ENCODE assay signal across 22 cellular contexts in the genomic region with DNA sequence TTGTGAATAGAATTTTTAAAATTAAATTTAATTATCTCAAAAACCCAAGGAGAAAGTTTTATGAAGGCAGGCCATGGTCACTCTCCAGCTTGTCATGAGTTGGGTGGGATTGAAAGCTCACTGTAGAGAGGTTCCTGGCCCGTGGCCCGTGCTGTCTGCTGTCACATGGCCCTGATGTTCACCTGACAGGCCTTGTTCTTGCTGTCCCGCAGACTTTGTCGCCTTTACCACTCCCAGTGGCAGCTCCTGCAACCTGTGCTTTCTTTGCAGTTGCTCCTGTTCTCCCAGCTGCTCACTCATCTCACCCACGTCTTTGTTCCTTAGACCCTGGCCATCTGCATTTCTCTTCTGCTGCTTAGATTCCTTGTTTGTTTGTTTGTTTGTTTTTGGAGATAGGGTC. TPM values are rescaled to one million over a fixed set of nuclear protein-coding genes. Genes with fewer than 3 reads are reported as not detected.
A peak's percentile ranks its signal among the peaks of the same experiment; 100 is the strongest.
DNase-seq lines count a peak whose midpoint lies in the region; ATAC-seq, FAIRE-seq and TF ChIP-seq lines count a peak whose summit lies in the region.
"Had no signal": no experiment of that assay in that cellular context is flagged by ENCODE, and none has a peak within 500 bp of the region (broad histone marks: within the 10 kb centered on the region; RNA-seq: fewer than 3 reads in every experiment).

No MANE protein-coding gene starts in this region.

- H3K4me2 ChIP-seq in K562 (ENCODE audit: insufficient read depth, low read length): no peak overlapping the region

- H3K4me3 Mint-ChIP-seq in nephron progenitor cell: no peak overlapping the region
- H3K4me3 Mint-ChIP-seq: CD8-positive, alpha-beta memory T cell had no signal

- H3K27me3 ChIP-seq in left ventricle myocardium inferior (ENCODE audit: low read depth): no peaks in the 10 kb centered on the region
- no peaks in the 10 kb centered on the region for H3K27me3 ChIP-seq in K562 (ENCODE audit: control insufficient read depth in 2 of 2, insufficient read depth in 2 of 2, low read length in 2 of 2)
- H3K27me3 ChIP-seq: BE2C had no signal

- peaks cover 3% of the 10 kb centered on the region for H3K9me1 ChIP-seq in K562 (ENCODE audit: control insufficient read depth, insufficient read depth, low read length)

- TF ChIP-seq CTCF in left ventricle myocardium inferior (IDR thresholded peaks at IDR 0.05; ENCODE audit: borderline replicate concordance): no peak
- TF ChIP-seq CTCF in HEK293 (tag by site-specific recombination; IDR thresholded peaks at IDR 0.05): no peak
- no peak for TF ChIP-seq CTCF in K562 (IDR thresholded peaks at IDR 0.05 in 2 of 3, conservative IDR thresholded peaks at IDR 0.05 in 1 of 3; ENCODE audit: insufficient read depth in 2 of 3, low read depth in 1 of 3, low read length in 3 of 3)
- no peak for TF ChIP-seq CTCF in nephron progenitor cell (IDR thresholded peaks at IDR 0.05)

- no peaks in the 10 kb centered on the region for H3K4me1 Mint-ChIP-seq in nephron progenitor cell

- intact Hi-C loops in Right ventricle myocardium superior (cut with DNase I) (no loop called here), left ventricle myocardium inferior (cut with micrococcal nuclease) (loop anchor here (10.0 kb wide), 1 partner anchor 156 kb away; no protein-coding TSS in a partner anchor), K562 (cut with micrococcal nuclease) (loop anchor here (5.0 kb wide), 1 partner anchor 314 kb away; no protein-coding TSS in a partner anchor)

- peak overlapping the region; percentile 2 for H3K27ac Mint-ChIP-seq in nephron progenitor cell
- H3K27ac Mint-ChIP-seq: H9 had no signal

- peaks cover 80% of the 10 kb centered on the region for H3K36me3 Mint-ChIP-seq in nephron progenitor cell (ENCODE audit: low read depth)

- peak; percentile 66 for ATAC-seq in Right ventricle myocardium superior (ENCODE audit: poor library complexity)
- ATAC-seq in K562: no peak
- ATAC-seq in HG02571 (IDR thresholded peaks at IDR 0.05; ENCODE audit: unreplicated experiment): no peak

- no peak overlapping the region for H3K9ac ChIP-seq in K562 (ENCODE audit: insufficient read depth in 1 of 2, low read depth in 2 of 2, low read length in 2 of 2)

- CTCF ChIA-PET in HEK293 (lab: Yijun Ruan, JAX) (interaction anchor here (0.6 to 4.1 kb wide), 10 partner anchors 12 to 320 kb away, joined by 3 to 37 read pairs (median 6); no protein-coding TSS in a partner anchor), K562 (lab: Yijun Ruan, JAX; ENCODE audit: low intra/inter-chr PET ratio) (interaction anchor here (0.7 to 2.5 kb wide), 2 partner anchors 15 to 151 kb away, joined by 3 to 14 read pairs; no protein-coding TSS in a partner anchor)

- in situ Hi-C loops in K562 (cut with MboI): loop anchor here (10.0 to 25.0 kb wide), 2 partner anchors 156 to 1399 kb away; no protein-coding TSS in a partner anchor

- WGBS in K562 (ENCODE audit: insufficient coverage, low coverage, missing lambda C conversion rate): 89% methylated on average over 5 of the region's 5 CpGs

- BruUV-seq in K562 (replicated peaks; lab: Mats Ljungman, UMichigan): no TSS peak

- H3K4me3 ChIP-seq in left ventricle myocardium inferior (no peak overlapping the region), HEK293 (ENCODE audit: low read depth, low read length) (no peak overlapping the region), K562 (no peak overlapping the region)
- H3K4me3 ChIP-seq: GM12878 had no signal

- H3K27ac ChIP-seq in left ventricle myocardium inferior (replicated peaks) (no peak overlapping the region), HEK293 (ENCODE audit: extremely low read depth, low read depth, low read length) (no peak overlapping the region), K562 (ENCODE audit: extremely low read depth, low read depth, low read length) (no peak overlapping the region)
- H3K27ac ChIP-seq: HL-60 had no signal

- no peaks in the 10 kb centered on the region for H3K9me3 Mint-ChIP-seq in nephron progenitor cell
- H3K9me3 Mint-ChIP-seq: CD4-positive, CD25-positive, alpha-beta regulatory T cell; CD8-positive, alpha-beta memory T cell; H9 had no signal

- H3K27me3 Mint-ChIP-seq in nephron progenitor cell (ENCODE audit: low read depth, poor library complexity): peaks cover 2% of the 10 kb centered on the region
- H3K27me3 Mint-ChIP-seq: CD4-positive, CD25-positive, alpha-beta regulatory T cell; CD8-positive, alpha-beta memory T cell had no signal

- peaks cover 5% of the 10 kb centered on the region for H4K20me1 ChIP-seq in K562 (replicated peaks; ENCODE audit: control insufficient read depth, insufficient read depth, low read length)

- POLR2A ChIA-PET in HEK293 (lab: Yijun Ruan, JAX) (interaction anchor here (0.7 to 1.5 kb wide), 3 partner anchors 11 to 313 kb away, joined by 5 to 11 read pairs (median 5); no protein-coding TSS in a partner anchor), K562 (lab: Yijun Ruan, JAX) (interaction anchor here (0.8 to 5.5 kb wide), 7 partner anchors 8 to 25 kb away, joined by 3 to 54 read pairs (median 3); no protein-coding TSS in a partner anchor)

- H3K36me3 ChIP-seq in left ventricle myocardium inferior (peaks cover 83% of the 10 kb centered on the region), HEK293 (ENCODE audit: control insufficient read depth in 2 of 2, insufficient read depth in 1 of 2, low read length in 2 of 2) (peaks cover 17 to 93% of the 10 kb centered on the region in 2 experiments), K562 (ENCODE audit: control insufficient read depth, insufficient read depth, low read length) (peaks cover 92% of the 10 kb centered on the region)

- TF ChIP-seq RAD21 in K562 (CRISPR knock-in tag; conservative IDR thresholded peaks at IDR 0.05 in 1 of 2, IDR thresholded peaks at IDR 0.05 in 1 of 2): no peak

- no peak for TF ChIP-seq EP300 in K562 (IDR thresholded peaks at IDR 0.05; ENCODE audit: low read length)

- peak; percentile 54 for FAIRE-seq in K562 (lab: Jason Lieb, UNC)
- no peak for FAIRE-seq in GM12892 (lab: Jason Lieb, UNC)
- FAIRE-seq: GM12878, GM19239, H1 had no signal

- DNase-seq in Right ventricle myocardium superior (no peak), left ventricle myocardium inferior (no peak), K562 (ENCODE audit: extremely low read depth in 1 of 4, low spot score in 3 of 4) (no peak), nephron progenitor cell (no peak), GM12892 (ENCODE audit: insufficient read length) (no peak), cerebellar cortex (ENCODE audit: low spot score) (no peak)
- DNase-seq: BE2C; CD4-positive, CD25-positive, alpha-beta regulatory T cell; CD8-positive, alpha-beta memory T cell; COR-L47; DMS 273 treated with DMSO at 0.1 percent for 48 hours; DMS53; DND-41; EL; H9; IMR-90 had no signal

- H3K4me1 ChIP-seq in left ventricle myocardium inferior: peaks cover 18% of the 10 kb centered on the region
- H3K4me1 ChIP-seq in HEK293 (ENCODE audit: control insufficient read depth, insufficient read depth, low read length): no peaks in the 10 kb centered on the region
- H3K4me1 ChIP-seq in K562 (replicated peaks in 1 of 2; ENCODE audit: control insufficient read depth in 2 of 2, insufficient read depth in 2 of 2, low read length in 2 of 2): no peaks in the 10 kb centered on the region
- H3K4me1 ChIP-seq: BE2C had no signal

- H3K9me3 ChIP-seq in left ventricle myocardium inferior (replicated peaks) (no peaks in the 10 kb centered on the region), HEK293 (ENCODE audit: control insufficient read depth, insufficient read depth, low read depth, low read length) (no peaks in the 10 kb centered on the region), K562 (replicated peaks; ENCODE audit: control insufficient read depth, insufficient read depth, low read depth, low read length) (no peaks in the 10 kb centered on the region)
- H3K9me3 ChIP-seq: BE2C had no signal

- no peak overlapping the region for H2AFZ ChIP-seq in K562 (ENCODE audit: low read depth, low read length)

- TF ChIP-seq POLR2A in K562 (conservative IDR thresholded peaks at IDR 0.05) (no peak), GM12892 (IDR thresholded peaks at IDR 0.05; ENCODE audit: low read depth, low read length) (no peak)

- peaks cover 17% of the 10 kb centered on the region; the same call in 1 of the 3 replicates for H3K79me2 ChIP-seq in K562 (ENCODE audit: control insufficient read depth, insufficient read depth, low read length)

RNA-seq across cellular contexts. Expression of a gene that starts 35.6 kb away (rescaled TPM):
- total RNA-seq in Right ventricle myocardium superior (45.3 TPM), left ventricle myocardium inferior (49.8 TPM), K562 (2014; rRNA removed) (144 and 154 TPM in 2 replicates), K562 (2014; rRNA removed; fragmentation: Illumina TruSeq; extraction: Trizol) (48.8 and 53.4 TPM in 2 replicates), K562 (2015; rRNA removed; fragmentation: Illumina TruSeq; extraction: Trizol) (79.0 and 82.5 TPM in 2 replicates), K562 (2021) (155 and 158 TPM in 2 replicates)
- 284 and 628 TPM in 2 replicates for total RNA-seq in K562 (2011; cell fraction: chromatin; rRNA removed; ENCODE audit: low replicate concordance)
- total RNA-seq in K562 (2011; cell fraction: nucleolus; rRNA removed): 355 and 369 TPM in 2 replicates
- 282 and 303 TPM in 2 replicates for total RNA-seq in K562 (2011; cell fraction: nucleoplasm; rRNA removed)
- polyA plus RNA-seq in K562 (2011; rRNA removed) (57.0 and 90.6 TPM in 2 replicates), K562 (2014; fragmentation: Illumina TruSeq; extraction: Trizol) (83.6 and 100 TPM in 2 replicates), K562 (2014; fragmentation: Nextera tagmentation; extraction: Ambion mirVana) (10 to 100 TPM; 12.3 to 14.2 TPM), K562 (2014; rRNA removed) (104 and 113 TPM in 2 replicates)
- polyA plus RNA-seq in K562 (2011; cell fraction: cytosol; rRNA removed): 80.2 and 129 TPM in 2 replicates
- 352 and 482 TPM in 2 replicates for polyA plus RNA-seq in K562 (2011; cell fraction: nucleus; rRNA removed)
- 75.3 and 81.4 TPM in 2 replicates for polyA plus RNA-seq in K562 (2012)
- polyA minus RNA-seq in K562 (2011; rRNA and poly(A)+ RNA removed): 69.4 and 94.1 TPM in 2 replicates
- 87.7 and 97.7 TPM in 2 replicates for polyA minus RNA-seq in K562 (2011; cell fraction: cytosol; rRNA and poly(A)+ RNA removed)
- polyA minus RNA-seq in K562 (2011; cell fraction: nucleus; rRNA and poly(A)+ RNA removed): 141 and 156 TPM in 2 replicates
- 25.3 TPM for polyA plus RNA-seq in GM12892 (2012; ENCODE audit: missing spikeins)

RNA-seq across cellular contexts. Expression of a gene that starts 56.8 kb away (rescaled TPM):
- total RNA-seq in Right ventricle myocardium superior (20.8 TPM), left ventricle myocardium inferior (22.9 TPM), K562 (2014; rRNA removed) (66.0 and 72.2 TPM in 2 replicates), K562 (2014; rRNA removed; fragmentation: Illumina TruSeq; extraction: Trizol) (91.3 and 111 TPM in 2 replicates), K562 (2015; rRNA removed; fragmentation: Illumina TruSeq; extraction: Trizol) (85.8 and 86.0 TPM in 2 replicates), K562 (2021) (195 and 199 TPM in 2 replicates)
- 160 and 393 TPM in 2 replicates for total RNA-seq in K562 (2011; cell fraction: chromatin; rRNA removed; ENCODE audit: low replicate concordance)
- 70.4 and 74.0 TPM in 2 replicates for total RNA-seq in K562 (2011; cell fraction: nucleolus; rRNA removed)
- total RNA-seq in K562 (2011; cell fraction: nucleoplasm; rRNA removed): 125 and 187 TPM in 2 replicates
- polyA plus RNA-seq in K562 (2011; rRNA removed) (62.0 and 63.7 TPM in 2 replicates), K562 (2014; fragmentation: Illumina TruSeq; extraction: Trizol) (124 and 127 TPM in 2 replicates), K562 (2014; fragmentation: Nextera tagmentation; extraction: Ambion mirVana) (10 to 100 TPM; 20.7 to 40.5 TPM), K562 (2014; rRNA removed) (47.2 and 55.8 TPM in 2 replicates)
- polyA plus RNA-seq in K562 (2011; cell fraction: cytosol; rRNA removed): 27.0 and 29.4 TPM in 2 replicates
- polyA plus RNA-seq in K562 (2011; cell fraction: nucleus; rRNA removed): 54.6 and 73.8 TPM in 2 replicates
- polyA plus RNA-seq in K562 (2012): 72.1 and 86.8 TPM in 2 replicates
- 146 and 210 TPM in 2 replicates for polyA minus RNA-seq in K562 (2011; rRNA and poly(A)+ RNA removed)
- polyA minus RNA-seq in K562 (2011; cell fraction: cytosol; rRNA and poly(A)+ RNA removed): 82.4 and 108 TPM in 2 replicates
- 43.5 and 71.9 TPM in 2 replicates for polyA minus RNA-seq in K562 (2011; cell fraction: nucleus; rRNA and poly(A)+ RNA removed)
- polyA plus RNA-seq in GM12892 (2012; ENCODE audit: missing spikeins): 55.1 TPM
